In genomic region chr3:49620728-49621127, GRCh38 we compare ENCODE assay signal across 29 cellular contexts.
"Had no signal": no experiment of that assay in that cellular context is flagged by ENCODE, and none has a peak within 500 bp of the region (broad histone marks: within the 10 kb centered on the region; RNA-seq: fewer than 3 reads in every experiment).

No MANE protein-coding gene starts in this region.

- H3K27ac Mint-ChIP-seq: mesothelial cell of epicardium; natural killer cell treated with Interleukin-12 subunit alpha and Interleukin-12 subunit beta and Interleukin-15 and Interleukin-18, amount 100 ng/mL, for 72 hours; neural progenitor cell; progenitor cell of endocrine pancreas; stimulated activated effector memory CD8-positive, alpha-beta T cell treated with anti-CD3 and anti-CD28 coated beads, Interleukin-12 subunit alpha, Interleukin-12 subunit beta, amount 100 ng/mL, for 72 hours had no signal

- H3K27ac ChIP-seq: epithelial cell of prostate, foreskin keratinocyte, gastroesophageal sphincter, heart left ventricle, hepatocyte, left lung, neural progenitor cell, parathyroid adenoma, stomach, testis, tibial artery, upper lobe of left lung had no signal

- H2AFZ ChIP-seq: hepatocyte, neural progenitor cell, parathyroid adenoma had no signal

- DNase-seq: cortex of kidney; foreskin keratinocyte; heart left ventricle; kidney; left lung; mesenchymal stem cell; mucosa of descending colon; naive B cell; stimulated activated CD4-positive, alpha-beta T cell treated with anti-CD3 and anti-CD28 coated beads, Interleukin-12 subunit alpha, Interleukin-12 subunit beta, amount 100 ng/mL, for 4 hours; stimulated activated CD4-positive, alpha-beta T cell treated with anti-CD3 and anti-CD28 coated beads, Interleukin-1b, Interleukin-23, amount 100 ng/mL, for 48 hours; stimulated activated CD4-positive, alpha-beta T cell treated with anti-CD3 and anti-CD28 coated beads, Interleukin-4, amount 100 ng/mL, for 24 hours; stimulated activated naive CD4-positive, alpha-beta T cell treated with Interleukin-2 at 50 U/mL for 16 hours; stomach; testis; upper lobe of left lung had no signal

- H3K4me1 ChIP-seq: foreskin keratinocyte, gastroesophageal sphincter, heart left ventricle, left lung, parathyroid adenoma, stomach, testis, tibial artery, upper lobe of left lung had no signal

- H3K36me3 ChIP-seq: heart left ventricle, left lung, neural progenitor cell, tibial artery, upper lobe of left lung had no signal

- ATAC-seq: esophagus mucosa; foreskin keratinocyte; gastroesophageal sphincter; heart left ventricle; left lung; mucosa of descending colon; sciatic nerve; stimulated activated effector memory CD8-positive, alpha-beta T cell treated with anti-CD3 and anti-CD28 coated beads, Interleukin-12 subunit alpha, Interleukin-12 subunit beta, amount 100 ng/mL, for 72 hours had no signal

- H3K4me3 Mint-ChIP-seq: mesothelial cell of epicardium; natural killer cell treated with Interleukin-12 subunit alpha and Interleukin-12 subunit beta and Interleukin-15 and Interleukin-18, amount 100 ng/mL, for 72 hours; neural progenitor cell; stimulated activated effector memory CD8-positive, alpha-beta T cell treated with anti-CD3 and anti-CD28 coated beads, Interleukin-12 subunit alpha, Interleukin-12 subunit beta, amount 100 ng/mL, for 72 hours had no signal

- H3K9ac ChIP-seq: neural progenitor cell, parathyroid adenoma had no signal

- FAIRE-seq: kidney, urothelium cell line had no signal

- H3K4me3 ChIP-seq: gastroesophageal sphincter, heart left ventricle, hepatocyte, left lung, mucosa of descending colon, neural progenitor cell, smooth muscle cell, stomach, testis, tibial artery, upper lobe of left lung had no signal

- H3K4me1 Mint-ChIP-seq: naive B cell; stimulated activated effector memory CD8-positive, alpha-beta T cell treated with anti-CD3 and anti-CD28 coated beads, Interleukin-12 subunit alpha, Interleukin-12 subunit beta, amount 100 ng/mL, for 72 hours had no signal

- H3K4me2 ChIP-seq: hepatocyte, neural progenitor cell, smooth muscle cell had no signal

- H3K9me3 Mint-ChIP-seq: mesothelial cell of epicardium; naive B cell; natural killer cell treated with Interleukin-12 subunit alpha and Interleukin-12 subunit beta and Interleukin-15 and Interleukin-18, amount 100 ng/mL, for 72 hours; neural progenitor cell; stimulated activated effector memory CD8-positive, alpha-beta T cell treated with anti-CD3 and anti-CD28 coated beads, Interleukin-12 subunit alpha, Interleukin-12 subunit beta, amount 100 ng/mL, for 72 hours had no signal

- H3K36me3 Mint-ChIP-seq: mesothelial cell of epicardium; naive B cell; natural killer cell treated with Interleukin-12 subunit alpha and Interleukin-12 subunit beta and Interleukin-15 and Interleukin-18, amount 100 ng/mL, for 72 hours; stimulated activated effector memory CD8-positive, alpha-beta T cell treated with anti-CD3 and anti-CD28 coated beads, Interleukin-12 subunit alpha, Interleukin-12 subunit beta, amount 100 ng/mL, for 72 hours had no signal

- H3K9me3 ChIP-seq: gastroesophageal sphincter, heart left ventricle, left lung, mucosa of descending colon, stomach, testis, tibial artery, upper lobe of left lung had no signal

- H3K27me3 ChIP-seq: gastroesophageal sphincter, heart left ventricle, hepatocyte, left lung, neural progenitor cell, stomach, testis, tibial artery, upper lobe of left lung had no signal

- H3K79me2 ChIP-seq: hepatocyte had no signal
